Comparison of ENCODE assay signal across 1 cellular context in the genomic region with DNA sequence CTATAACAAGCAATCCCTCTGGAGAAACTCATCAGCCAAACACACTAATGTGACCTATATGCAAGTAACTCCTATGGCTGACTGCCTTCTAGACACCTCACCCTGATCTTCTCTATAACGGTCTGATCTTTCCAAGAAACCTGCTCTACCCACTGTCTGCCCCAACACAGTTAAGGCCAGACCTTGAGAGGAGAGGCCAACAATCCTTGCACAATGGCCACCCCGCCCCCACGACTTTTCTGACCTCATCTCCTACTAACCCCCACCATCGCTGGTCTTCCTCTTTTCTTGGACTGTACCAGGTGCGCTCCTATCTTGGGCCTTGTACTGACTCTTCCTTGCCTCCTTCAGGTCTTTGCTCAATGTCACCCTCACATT.
A peak's percentile ranks its signal among the peaks of the same experiment; 100 is the strongest.
TF ChIP-seq lines count a peak whose summit lies in the region.

No MANE protein-coding gene starts in this region.

TF ChIP-seq in K562, 482 proteins besides CTCF, POLR2A, EP300 and RAD21 (continued from another document and continues in another):
- TF ChIP-seq, protein P1, sequence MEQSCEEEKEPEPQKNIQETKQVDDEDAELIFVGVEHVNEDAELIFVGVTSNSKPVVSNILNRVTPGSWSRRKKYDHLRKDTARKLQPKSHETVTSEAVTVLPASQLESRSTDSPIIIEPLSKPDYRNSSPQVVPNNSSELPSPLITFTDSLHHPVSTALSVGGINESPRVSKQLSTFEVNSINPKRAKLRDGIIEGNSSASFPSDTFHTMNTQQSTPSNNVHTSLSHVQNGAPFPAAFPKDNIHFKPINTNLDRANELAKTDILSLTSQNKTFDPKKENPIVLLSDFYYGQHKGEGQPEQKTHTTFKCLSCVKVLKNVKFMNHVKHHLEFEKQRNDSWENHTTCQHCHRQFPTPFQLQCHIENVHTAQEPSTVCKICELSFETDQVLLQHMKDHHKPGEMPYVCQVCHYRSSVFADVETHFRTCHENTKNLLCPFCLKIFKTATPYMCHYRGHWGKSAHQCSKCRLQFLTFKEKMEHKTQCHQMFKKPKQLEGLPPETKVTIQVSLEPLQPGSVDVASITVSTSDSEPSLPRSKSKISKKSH (CRISPR knock-in tag; IDR thresholded peaks at IDR 0.05), result no peak
- TF ChIP-seq CHD2 (IDR thresholded peaks at IDR 0.05; ENCODE audit: low read depth, low read length), result peak; percentile 60
- TF ChIP-seq KLF1 (tag; IDR thresholded peaks at IDR 0.05), result no peak
- no peak for TF ChIP-seq RFX5 (IDR thresholded peaks at IDR 0.05; ENCODE audit: low read depth, low read length)
- no peak for TF ChIP-seq NELFE (IDR thresholded peaks at IDR 0.05; ENCODE audit: insufficient read depth, insufficient read length)
- TF ChIP-seq CBX5 (IDR thresholded peaks at IDR 0.05; ENCODE audit: borderline replicate concordance, low read depth), result no peak
- TF ChIP-seq KAT8 (IDR thresholded peaks at IDR 0.05; ENCODE audit: low read depth), result no peak
- peak; percentile 94 for TF ChIP-seq LEF1 (IDR thresholded peaks at IDR 0.05)
- no peak for TF ChIP-seq ZNF197 (CRISPR knock-in tag; IDR thresholded peaks at IDR 0.05; ENCODE audit: low read depth)
- TF ChIP-seq NFYB (IDR thresholded peaks at IDR 0.05; ENCODE audit: extremely low read depth, insufficient read length), result no peak
- TF ChIP-seq, protein P2, sequence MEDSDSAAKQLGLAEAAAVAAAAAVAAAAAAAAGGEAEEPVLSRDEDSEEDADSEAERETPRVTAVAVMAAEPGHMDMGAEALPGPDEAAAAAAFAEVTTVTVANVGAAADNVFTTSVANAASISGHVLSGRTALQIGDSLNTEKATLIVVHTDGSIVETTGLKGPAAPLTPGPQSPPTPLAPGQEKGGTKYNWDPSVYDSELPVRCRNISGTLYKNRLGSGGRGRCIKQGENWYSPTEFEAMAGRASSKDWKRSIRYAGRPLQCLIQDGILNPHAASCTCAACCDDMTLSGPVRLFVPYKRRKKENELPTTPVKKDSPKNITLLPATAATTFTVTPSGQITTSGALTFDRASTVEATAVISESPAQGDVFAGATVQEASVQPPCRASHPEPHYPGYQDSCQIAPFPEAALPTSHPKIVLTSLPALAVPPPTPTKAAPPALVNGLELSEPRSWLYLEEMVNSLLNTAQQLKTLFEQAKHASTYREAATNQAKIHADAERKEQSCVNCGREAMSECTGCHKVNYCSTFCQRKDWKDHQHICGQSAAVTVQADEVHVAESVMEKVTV (CRISPR knock-in tag; IDR thresholded peaks at IDR 0.05), result no peak; the same call in 1 of the 2 replicates
- TF ChIP-seq, protein P3, sequence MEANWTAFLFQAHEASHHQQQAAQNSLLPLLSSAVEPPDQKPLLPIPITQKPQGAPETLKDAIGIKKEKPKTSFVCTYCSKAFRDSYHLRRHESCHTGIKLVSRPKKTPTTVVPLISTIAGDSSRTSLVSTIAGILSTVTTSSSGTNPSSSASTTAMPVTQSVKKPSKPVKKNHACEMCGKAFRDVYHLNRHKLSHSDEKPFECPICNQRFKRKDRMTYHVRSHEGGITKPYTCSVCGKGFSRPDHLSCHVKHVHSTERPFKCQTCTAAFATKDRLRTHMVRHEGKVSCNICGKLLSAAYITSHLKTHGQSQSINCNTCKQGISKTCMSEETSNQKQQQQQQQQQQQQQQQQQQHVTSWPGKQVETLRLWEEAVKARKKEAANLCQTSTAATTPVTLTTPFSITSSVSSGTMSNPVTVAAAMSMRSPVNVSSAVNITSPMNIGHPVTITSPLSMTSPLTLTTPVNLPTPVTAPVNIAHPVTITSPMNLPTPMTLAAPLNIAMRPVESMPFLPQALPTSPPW (CRISPR knock-in tag; IDR thresholded peaks at IDR 0.05), result peak; percentile 86
- no peak for TF ChIP-seq PHF21A (IDR thresholded peaks at IDR 0.05; ENCODE audit: borderline replicate concordance, low read depth)
- TF ChIP-seq CBX3 (IDR thresholded peaks at IDR 0.05; ENCODE audit: borderline replicate concordance in 1 of 2, low read length in 2 of 2), result peak in 1 of 2 experiments; percentile 90; a peak in 2 of 3 replicates
- no peak for TF ChIP-seq STAG1 (CRISPR knock-in tag; IDR thresholded peaks at IDR 0.05; ENCODE audit: borderline replicate concordance)
- TF ChIP-seq U2AF1 (optimal IDR thresholded peaks at IDR 0.05; ENCODE audit: low read depth, low read length), result no peak
- TF ChIP-seq ZNF584 (CRISPR knock-in tag; IDR thresholded peaks at IDR 0.05; ENCODE audit: low read depth), result peak; percentile 68
- TF ChIP-seq, protein P4, sequence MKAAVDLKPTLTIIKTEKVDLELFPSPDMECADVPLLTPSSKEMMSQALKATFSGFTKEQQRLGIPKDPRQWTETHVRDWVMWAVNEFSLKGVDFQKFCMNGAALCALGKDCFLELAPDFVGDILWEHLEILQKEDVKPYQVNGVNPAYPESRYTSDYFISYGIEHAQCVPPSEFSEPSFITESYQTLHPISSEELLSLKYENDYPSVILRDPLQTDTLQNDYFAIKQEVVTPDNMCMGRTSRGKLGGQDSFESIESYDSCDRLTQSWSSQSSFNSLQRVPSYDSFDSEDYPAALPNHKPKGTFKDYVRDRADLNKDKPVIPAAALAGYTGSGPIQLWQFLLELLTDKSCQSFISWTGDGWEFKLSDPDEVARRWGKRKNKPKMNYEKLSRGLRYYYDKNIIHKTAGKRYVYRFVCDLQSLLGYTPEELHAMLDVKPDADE (conservative IDR thresholded peaks at IDR 0.05; ENCODE audit: control insufficient read depth, low read depth, low read length), result no peak
- peak; percentile 30 for TF ChIP-seq BRD4 (IDR thresholded peaks at IDR 0.05)
- TF ChIP-seq TRIM24 (IDR thresholded peaks at IDR 0.05), result no peak
- no peak for TF ChIP-seq ZC3H8 (IDR thresholded peaks at IDR 0.05)
- TF ChIP-seq MYBL2 (IDR thresholded peaks at IDR 0.05; ENCODE audit: low read depth), result no peak
- TF ChIP-seq MYBL2 (CRISPR knock-in tag; IDR thresholded peaks at IDR 0.05; ENCODE audit: borderline replicate concordance), result no peak
- no peak for TF ChIP-seq CBFA2T2 (conservative IDR thresholded peaks at IDR 0.05)
- TF ChIP-seq, protein P5, sequence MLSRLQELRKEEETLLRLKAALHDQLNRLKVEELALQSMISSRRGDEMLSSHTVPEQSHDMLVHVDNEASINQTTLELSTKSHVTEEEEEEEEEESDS (CRISPR knock-in tag; IDR thresholded peaks at IDR 0.05), result no peak
- TF ChIP-seq ZNF507 (tag; conservative IDR thresholded peaks at IDR 0.05), result no peak
- TF ChIP-seq, protein P6, sequence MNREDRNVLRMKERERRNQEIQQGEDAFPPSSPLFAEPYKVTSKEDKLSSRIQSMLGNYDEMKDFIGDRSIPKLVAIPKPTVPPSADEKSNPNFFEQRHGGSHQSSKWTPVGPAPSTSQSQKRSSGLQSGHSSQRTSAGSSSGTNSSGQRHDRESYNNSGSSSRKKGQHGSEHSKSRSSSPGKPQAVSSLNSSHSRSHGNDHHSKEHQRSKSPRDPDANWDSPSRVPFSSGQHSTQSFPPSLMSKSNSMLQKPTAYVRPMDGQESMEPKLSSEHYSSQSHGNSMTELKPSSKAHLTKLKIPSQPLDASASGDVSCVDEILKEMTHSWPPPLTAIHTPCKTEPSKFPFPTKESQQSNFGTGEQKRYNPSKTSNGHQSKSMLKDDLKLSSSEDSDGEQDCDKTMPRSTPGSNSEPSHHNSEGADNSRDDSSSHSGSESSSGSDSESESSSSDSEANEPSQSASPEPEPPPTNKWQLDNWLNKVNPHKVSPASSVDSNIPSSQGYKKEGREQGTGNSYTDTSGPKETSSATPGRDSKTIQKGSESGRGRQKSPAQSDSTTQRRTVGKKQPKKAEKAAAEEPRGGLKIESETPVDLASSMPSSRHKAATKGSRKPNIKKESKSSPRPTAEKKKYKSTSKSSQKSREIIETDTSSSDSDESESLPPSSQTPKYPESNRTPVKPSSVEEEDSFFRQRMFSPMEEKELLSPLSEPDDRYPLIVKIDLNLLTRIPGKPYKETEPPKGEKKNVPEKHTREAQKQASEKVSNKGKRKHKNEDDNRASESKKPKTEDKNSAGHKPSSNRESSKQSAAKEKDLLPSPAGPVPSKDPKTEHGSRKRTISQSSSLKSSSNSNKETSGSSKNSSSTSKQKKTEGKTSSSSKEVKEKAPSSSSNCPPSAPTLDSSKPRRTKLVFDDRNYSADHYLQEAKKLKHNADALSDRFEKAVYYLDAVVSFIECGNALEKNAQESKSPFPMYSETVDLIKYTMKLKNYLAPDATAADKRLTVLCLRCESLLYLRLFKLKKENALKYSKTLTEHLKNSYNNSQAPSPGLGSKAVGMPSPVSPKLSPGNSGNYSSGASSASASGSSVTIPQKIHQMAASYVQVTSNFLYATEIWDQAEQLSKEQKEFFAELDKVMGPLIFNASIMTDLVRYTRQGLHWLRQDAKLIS (CRISPR knock-in tag; IDR thresholded peaks at IDR 0.05), result no peak
- no peak for TF ChIP-seq ESRRB (CRISPR knock-in tag; IDR thresholded peaks at IDR 0.05; ENCODE audit: borderline replicate concordance)
- no peak for TF ChIP-seq KLF6 (CRISPR knock-in tag; IDR thresholded peaks at IDR 0.05; ENCODE audit: borderline replicate concordance)
- TF ChIP-seq ZNF165 (CRISPR knock-in tag; IDR thresholded peaks at IDR 0.05; ENCODE audit: borderline replicate concordance), result no peak
- TF ChIP-seq CHCHD3 (CRISPR knock-in tag; IDR thresholded peaks at IDR 0.05), result peak; percentile 58; the same call in 1 of the 2 replicates
- no peak for TF ChIP-seq EGR1 (conservative IDR thresholded peaks at IDR 0.05)
- TF ChIP-seq POLR2H (tag; IDR thresholded peaks at IDR 0.05; ENCODE audit: low read depth), result no peak
- TF ChIP-seq ZNF586 (CRISPR knock-in tag; conservative IDR thresholded peaks at IDR 0.05), result no peak
- no peak for TF ChIP-seq GATA2 (CRISPR knock-in tag; IDR thresholded peaks at IDR 0.05)
- no peak for TF ChIP-seq TAF9B (IDR thresholded peaks at IDR 0.05; ENCODE audit: partially characterized antibody)
- no peak for TF ChIP-seq DNMT1 (IDR thresholded peaks at IDR 0.05)
- TF ChIP-seq TCF7 (IDR thresholded peaks at IDR 0.05; ENCODE audit: borderline replicate concordance), result no peak
- 0 out of 2 replicates have a peak, but pooled peaks have one; percentile 6 for TF ChIP-seq JUNB (CRISPR knock-in tag; conservative IDR thresholded peaks at IDR 0.05)
- no peak for TF ChIP-seq TAF15 (IDR thresholded peaks at IDR 0.05; ENCODE audit: low read depth, low read length)
- TF ChIP-seq, protein P7, sequence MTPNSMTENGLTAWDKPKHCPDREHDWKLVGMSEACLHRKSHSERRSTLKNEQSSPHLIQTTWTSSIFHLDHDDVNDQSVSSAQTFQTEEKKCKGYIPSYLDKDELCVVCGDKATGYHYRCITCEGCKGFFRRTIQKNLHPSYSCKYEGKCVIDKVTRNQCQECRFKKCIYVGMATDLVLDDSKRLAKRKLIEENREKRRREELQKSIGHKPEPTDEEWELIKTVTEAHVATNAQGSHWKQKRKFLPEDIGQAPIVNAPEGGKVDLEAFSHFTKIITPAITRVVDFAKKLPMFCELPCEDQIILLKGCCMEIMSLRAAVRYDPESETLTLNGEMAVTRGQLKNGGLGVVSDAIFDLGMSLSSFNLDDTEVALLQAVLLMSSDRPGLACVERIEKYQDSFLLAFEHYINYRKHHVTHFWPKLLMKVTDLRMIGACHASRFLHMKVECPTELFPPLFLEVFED (CRISPR knock-in tag; conservative IDR thresholded peaks at IDR 0.05), result peak; percentile 89; the same call in 1 of the 2 replicates
- TF ChIP-seq HDAC6 (IDR thresholded peaks at IDR 0.05; ENCODE audit: low read depth, low read length), result no peak
- TF ChIP-seq, protein P8, sequence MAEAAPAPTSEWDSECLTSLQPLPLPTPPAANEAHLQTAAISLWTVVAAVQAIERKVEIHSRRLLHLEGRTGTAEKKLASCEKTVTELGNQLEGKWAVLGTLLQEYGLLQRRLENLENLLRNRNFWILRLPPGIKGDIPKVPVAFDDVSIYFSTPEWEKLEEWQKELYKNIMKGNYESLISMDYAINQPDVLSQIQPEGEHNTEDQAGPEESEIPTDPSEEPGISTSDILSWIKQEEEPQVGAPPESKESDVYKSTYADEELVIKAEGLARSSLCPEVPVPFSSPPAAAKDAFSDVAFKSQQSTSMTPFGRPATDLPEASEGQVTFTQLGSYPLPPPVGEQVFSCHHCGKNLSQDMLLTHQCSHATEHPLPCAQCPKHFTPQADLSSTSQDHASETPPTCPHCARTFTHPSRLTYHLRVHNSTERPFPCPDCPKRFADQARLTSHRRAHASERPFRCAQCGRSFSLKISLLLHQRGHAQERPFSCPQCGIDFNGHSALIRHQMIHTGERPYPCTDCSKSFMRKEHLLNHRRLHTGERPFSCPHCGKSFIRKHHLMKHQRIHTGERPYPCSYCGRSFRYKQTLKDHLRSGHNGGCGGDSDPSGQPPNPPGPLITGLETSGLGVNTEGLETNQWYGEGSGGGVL (CRISPR knock-in tag; IDR thresholded peaks at IDR 0.05), result no peak
- no peak for TF ChIP-seq ASH1L (IDR thresholded peaks at IDR 0.05; ENCODE audit: borderline replicate concordance, low read depth, partially characterized antibody)
- TF ChIP-seq SREBF1 (IDR thresholded peaks at IDR 0.05; ENCODE audit: borderline replicate concordance, low read depth, low read length), result no peak
- peak; percentile 68; the same call in 1 of the 2 replicates for TF ChIP-seq L3MBTL2 (IDR thresholded peaks at IDR 0.05)
- TF ChIP-seq MAFG (tag; conservative IDR thresholded peaks at IDR 0.05), result no peak
- no peak for TF ChIP-seq RFX1 (IDR thresholded peaks at IDR 0.05)
- no peak for TF ChIP-seq MED1 (CRISPR knock-in tag; IDR thresholded peaks at IDR 0.05; ENCODE audit: borderline replicate concordance)
- TF ChIP-seq ESRRA (IDR thresholded peaks at IDR 0.05; ENCODE audit: borderline replicate concordance, low read depth), result peak; percentile 95
- no peak for TF ChIP-seq TEAD1 (CRISPR knock-in tag; IDR thresholded peaks at IDR 0.05)
- TF ChIP-seq COPS2 (conservative IDR thresholded peaks at IDR 0.05), result no peak
- TF ChIP-seq HMG20A (CRISPR knock-in tag; conservative IDR thresholded peaks at IDR 0.05), result no peak
- TF ChIP-seq, protein P9, sequence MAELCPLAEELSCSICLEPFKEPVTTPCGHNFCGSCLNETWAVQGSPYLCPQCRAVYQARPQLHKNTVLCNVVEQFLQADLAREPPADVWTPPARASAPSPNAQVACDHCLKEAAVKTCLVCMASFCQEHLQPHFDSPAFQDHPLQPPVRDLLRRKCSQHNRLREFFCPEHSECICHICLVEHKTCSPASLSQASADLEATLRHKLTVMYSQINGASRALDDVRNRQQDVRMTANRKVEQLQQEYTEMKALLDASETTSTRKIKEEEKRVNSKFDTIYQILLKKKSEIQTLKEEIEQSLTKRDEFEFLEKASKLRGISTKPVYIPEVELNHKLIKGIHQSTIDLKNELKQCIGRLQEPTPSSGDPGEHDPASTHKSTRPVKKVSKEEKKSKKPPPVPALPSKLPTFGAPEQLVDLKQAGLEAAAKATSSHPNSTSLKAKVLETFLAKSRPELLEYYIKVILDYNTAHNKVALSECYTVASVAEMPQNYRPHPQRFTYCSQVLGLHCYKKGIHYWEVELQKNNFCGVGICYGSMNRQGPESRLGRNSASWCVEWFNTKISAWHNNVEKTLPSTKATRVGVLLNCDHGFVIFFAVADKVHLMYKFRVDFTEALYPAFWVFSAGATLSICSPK (IDR thresholded peaks at IDR 0.05; ENCODE audit: borderline replicate concordance), result no peak
- TF ChIP-seq ZNF134 (CRISPR knock-in tag; conservative IDR thresholded peaks at IDR 0.05), result no peak
- peak; percentile 28; the same call in 1 of the 2 replicates for TF ChIP-seq PML (IDR thresholded peaks at IDR 0.05; ENCODE audit: low read length)
- TF ChIP-seq MECOM (CRISPR knock-in tag; IDR thresholded peaks at IDR 0.05), result peak; percentile 75
